In genomic region chr6:36265744-36266143, GRCh38 we compare ENCODE assay signal across 32 cellular contexts. TPM values are rescaled to one million over a fixed set of nuclear protein-coding genes. Genes with fewer than 3 reads are reported as not detected.
"Had no signal": no experiment of that assay in that cellular context is flagged by ENCODE, and none has a peak within 500 bp of the region (broad histone marks: within the 10 kb centered on the region; RNA-seq: fewer than 3 reads in every experiment).

No MANE protein-coding gene starts in this region.

- DNase-seq: Kasumi-1, MG63, NCI-H1048, NCI-H1092 treated with DMSO at 0.1 percent for 48 hours, NCI-H1105 treated with DMSO at 0.1 percent for 48 hours, NCI-H1417, NCI-H1436, NCI-H146, NCI-H1694, NCI-H187, NCI-H1930, NCI-H2029 treated with DMSO at 0.1 percent for 48 hours, NCI-H2081 treated with DMSO at 0.1 percent for 48 hours, NCI-H2171 treated with DMSO at 0.1 percent for 48 hours, NCI-H2227 treated with DMSO at 0.1 percent for 48 hours, NCI-H345, NCI-H446, NCI-H510A treated with DMSO at 0.1 percent for 48 hours, NCI-H524 treated with DMSO at 0.1 percent for 48 hours, NCI-H526 treated with DMSO at 0.1 percent for 48 hours, NCI-H774, PC-3, Peyer's patch, Right ventricle myocardium superior, RPMI8226, SHP77 treated with DMSO at 0.1 percent for 48 hours, SK-N-SH, SW 1271, T-helper 1 cell had no signal

- H3K27ac ChIP-seq: Peyer's patch, SJSA1 had no signal

RNA-seq across cellular contexts. Expression of gene PNPLA1, which starts 4.1 kb away (rescaled TPM):
- total RNA-seq: NCI-H460, OCI-LY7, Right ventricle myocardium superior, SJSA1 had no signal
